15 cellular contexts compared by ENCODE assay signal in the genomic region with DNA sequence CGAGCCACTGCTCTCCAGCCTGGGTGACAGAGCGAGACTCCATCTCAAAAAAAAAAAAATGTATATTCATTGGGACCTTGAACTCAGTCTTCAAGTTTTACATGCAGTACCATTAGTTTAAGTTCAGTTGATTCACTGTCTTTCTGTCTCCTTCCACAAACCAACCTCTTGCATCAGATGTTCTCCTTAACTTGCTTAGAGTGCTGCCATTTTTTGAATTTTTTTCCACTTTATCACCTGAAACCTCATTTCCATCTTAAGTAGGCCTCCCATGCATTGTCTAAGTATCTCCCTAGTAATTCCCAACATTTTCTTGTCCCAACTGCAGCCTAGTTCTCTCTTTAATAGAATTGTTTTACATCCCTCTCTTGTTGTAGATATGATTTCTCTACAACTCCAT. TPM values are rescaled to one million over a fixed set of nuclear protein-coding genes. Genes with fewer than 3 reads are reported as not detected.
"Had no signal": no experiment of that assay in that cellular context is flagged by ENCODE, and none has a peak within 500 bp of the region (broad histone marks: within the 10 kb centered on the region; RNA-seq: fewer than 3 reads in every experiment).

No MANE protein-coding gene starts in this region.

RNA-seq across cellular contexts. Expression of a gene that starts 8.6 kb away (rescaled TPM):
- total RNA-seq: activated B cell treated with CpG ODN at 0.5 μM for 24 hours; activated CD4-positive, alpha-beta memory T cell treated with anti-CD3 and anti-CD28 coated beads for 36 hours; activated CD4-positive, alpha-beta memory T cell treated with anti-CD3 and anti-CD28 coated beads, Interleukin-2, amount 10 ng/mL, durations not matched to agents 7 days and 5 days; activated CD4-positive, alpha-beta T cell treated with anti-CD3 and anti-CD28 coated beads for 36 hours; activated CD4-positive, alpha-beta T cell treated with anti-CD3 and anti-CD28 coated beads, Interleukin-2, amount 10 ng/mL, durations not matched to agents 24 days and 14 days; activated CD4-positive, alpha-beta T cell treated with anti-CD3 and anti-CD28 coated beads, Interleukin-2, amount 10 ng/mL, durations not matched to agents 7 days and 5 days; activated CD8-positive, alpha-beta memory T cell treated with anti-CD3 and anti-CD28 coated beads for 36 hours; activated CD8-positive, alpha-beta memory T cell treated with anti-CD3 and anti-CD28 coated beads, Interleukin-2, amount 10 ng/mL, durations not matched to agents 7 days and 5 days; activated CD8-positive, alpha-beta T cell treated with anti-CD3 and anti-CD28 coated beads for 36 hours; activated CD8-positive, alpha-beta T cell treated with anti-CD3 and anti-CD28 coated beads, Interleukin-2, amount 10 ng/mL, durations not matched to agents 7 days and 5 days; T-cell; T-helper 1 cell treated with Interleukin-12 subunit alpha and Interleukin-12 subunit beta and Interleukin-4 antibody, amounts not matched to agents 30 ng/mL and 1 ng/mL, for 36 hours; T-helper 17 cell; T-helper 2 cell treated with Interferon-gamma antibody and Interleukin-4, amounts not matched to agents 100 ng/mL and 5 ng/mL, for 36 hours; WTC11 had no signal

RNA-seq across cellular contexts. Expression of a gene that starts 58.7 kb away (rescaled TPM):
- total RNA-seq: activated B cell treated with CpG ODN at 0.5 μM for 24 hours; activated CD4-positive, alpha-beta memory T cell treated with anti-CD3 and anti-CD28 coated beads for 36 hours; activated CD4-positive, alpha-beta memory T cell treated with anti-CD3 and anti-CD28 coated beads, Interleukin-2, amount 10 ng/mL, durations not matched to agents 7 days and 5 days; activated CD4-positive, alpha-beta T cell treated with anti-CD3 and anti-CD28 coated beads for 36 hours; activated CD4-positive, alpha-beta T cell treated with anti-CD3 and anti-CD28 coated beads, Interleukin-2, amount 10 ng/mL, durations not matched to agents 24 days and 14 days; activated CD4-positive, alpha-beta T cell treated with anti-CD3 and anti-CD28 coated beads, Interleukin-2, amount 10 ng/mL, durations not matched to agents 7 days and 5 days; activated CD8-positive, alpha-beta memory T cell treated with anti-CD3 and anti-CD28 coated beads for 36 hours; activated CD8-positive, alpha-beta memory T cell treated with anti-CD3 and anti-CD28 coated beads, Interleukin-2, amount 10 ng/mL, durations not matched to agents 7 days and 5 days; activated CD8-positive, alpha-beta T cell treated with anti-CD3 and anti-CD28 coated beads for 36 hours; activated CD8-positive, alpha-beta T cell treated with anti-CD3 and anti-CD28 coated beads, Interleukin-2, amount 10 ng/mL, durations not matched to agents 7 days and 5 days; T-helper 1 cell treated with Interleukin-12 subunit alpha and Interleukin-12 subunit beta and Interleukin-4 antibody, amounts not matched to agents 30 ng/mL and 1 ng/mL, for 36 hours; T-helper 17 cell; T-helper 2 cell treated with Interferon-gamma antibody and Interleukin-4, amounts not matched to agents 100 ng/mL and 5 ng/mL, for 36 hours had no signal
